5 cellular contexts compared by ENCODE assay signal in the genomic region with DNA sequence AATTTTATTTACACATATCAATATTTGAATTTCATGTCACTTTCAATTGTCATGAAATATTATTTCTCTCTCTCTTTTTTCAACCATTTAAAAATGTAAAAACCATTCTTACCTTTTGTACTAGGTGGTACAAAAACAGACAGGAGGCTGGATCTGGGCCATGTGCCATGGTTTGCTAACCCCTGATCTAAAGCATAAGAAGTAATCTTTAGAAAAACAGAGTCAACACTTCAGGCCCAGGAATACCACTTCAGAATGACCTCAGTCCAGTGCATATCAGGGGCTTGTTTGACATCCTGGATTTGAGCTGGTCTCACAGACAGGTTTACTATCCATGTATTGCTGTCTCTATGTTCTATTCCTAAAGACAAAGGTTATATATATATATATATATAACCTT.
"Had no signal": no experiment of that assay in that cellular context is flagged by ENCODE, and none has a peak within 500 bp of the region (broad histone marks: within the 10 kb centered on the region; RNA-seq: fewer than 3 reads in every experiment).

No MANE protein-coding gene starts in this region.

- ATAC-seq: GM23338, K562 had no signal

- H3K4me3 ChIP-seq: GM23338, K562 had no signal

- DNase-seq: H9, HCEC 1CT, IMR-90 had no signal
